Comparison of ENCODE assay signal across 14 cellular contexts in the genomic region with DNA sequence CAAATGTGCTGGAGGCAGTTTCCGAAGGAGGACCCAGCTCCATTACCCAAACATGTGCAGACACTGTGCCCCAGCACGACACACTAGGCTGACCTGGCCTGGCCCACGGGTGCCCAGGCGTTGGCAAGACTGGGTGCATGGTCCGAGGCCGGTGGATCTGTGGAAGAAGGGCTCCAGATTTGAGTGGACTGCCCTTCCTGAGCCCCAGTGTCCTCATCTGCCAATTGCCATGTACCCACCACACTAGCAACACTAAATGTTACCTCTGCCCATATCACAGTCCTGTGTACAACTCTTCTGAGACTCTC.
"Had no signal": no experiment of that assay in that cellular context is flagged by ENCODE, and none has a peak within 500 bp of the region (broad histone marks: within the 10 kb centered on the region; RNA-seq: fewer than 3 reads in every experiment).

No MANE protein-coding gene starts in this region.

- H3K27me3 ChIP-seq: adrenal gland, left lung, transverse colon had no signal

- H3K4me1 Mint-ChIP-seq: activated B cell treated with CpG ODN at 0.5 μM for 24 hours, memory B cell had no signal

- H3K4me1 ChIP-seq: adrenal gland, left lung, transverse colon had no signal

- H3K9me3 ChIP-seq: adrenal gland, left lung, transverse colon had no signal

- H3K27ac Mint-ChIP-seq: activated B cell treated with CpG ODN at 0.5 μM for 24 hours; dendritic cell treated with granulocyte-macrophage colony-stimulating factor and Interleukin-4, amounts not matched to agents 40 ng/mL and 50 ng/mL, for 4 days; memory B cell; T-helper 17 cell had no signal

- H3K4me3 ChIP-seq: adrenal gland, left lung, transverse colon had no signal

- H3K9me3 Mint-ChIP-seq: activated B cell treated with CpG ODN at 0.5 μM for 24 hours; dendritic cell treated with granulocyte-macrophage colony-stimulating factor and Interleukin-4, amounts not matched to agents 40 ng/mL and 50 ng/mL, for 4 days; memory B cell had no signal

- H3K36me3 ChIP-seq: adrenal gland, left lung, transverse colon had no signal

- ATAC-seq: left lung, right cardiac atrium, T-helper 17 cell had no signal

- H3K4me3 Mint-ChIP-seq: activated B cell treated with CpG ODN at 0.5 μM for 24 hours; dendritic cell treated with granulocyte-macrophage colony-stimulating factor and Interleukin-4, amounts not matched to agents 40 ng/mL and 50 ng/mL, for 4 days; memory B cell; T-helper 17 cell had no signal

- H3K27me3 Mint-ChIP-seq: dendritic cell treated with granulocyte-macrophage colony-stimulating factor and Interleukin-4, amounts not matched to agents 40 ng/mL and 50 ng/mL, for 4 days had no signal

- H3K27ac ChIP-seq: adrenal gland, left lung, transverse colon had no signal

- H3K36me3 Mint-ChIP-seq: memory B cell had no signal

- DNase-seq: activated B cell treated with CpG ODN at 0.5 μM for 24 hours; activated CD4-positive, alpha-beta T cell treated with anti-CD3 and anti-CD28 coated beads, Interleukin-2, amount 50 U/mL, for 1 hour; activated naive CD4-positive, alpha-beta T cell; central memory CD4-positive, alpha-beta T cell; left lung; stimulated activated CD4-positive, alpha-beta T cell treated with anti-CD3 and anti-CD28 coated beads, Interleukin-12 subunit alpha, Interleukin-12 subunit beta, amount 100 ng/mL, for 4 hours; stimulated activated naive CD4-positive, alpha-beta T cell; substantia nigra; T-helper 17 cell; transverse colon had no signal
